In the genomic region with DNA sequence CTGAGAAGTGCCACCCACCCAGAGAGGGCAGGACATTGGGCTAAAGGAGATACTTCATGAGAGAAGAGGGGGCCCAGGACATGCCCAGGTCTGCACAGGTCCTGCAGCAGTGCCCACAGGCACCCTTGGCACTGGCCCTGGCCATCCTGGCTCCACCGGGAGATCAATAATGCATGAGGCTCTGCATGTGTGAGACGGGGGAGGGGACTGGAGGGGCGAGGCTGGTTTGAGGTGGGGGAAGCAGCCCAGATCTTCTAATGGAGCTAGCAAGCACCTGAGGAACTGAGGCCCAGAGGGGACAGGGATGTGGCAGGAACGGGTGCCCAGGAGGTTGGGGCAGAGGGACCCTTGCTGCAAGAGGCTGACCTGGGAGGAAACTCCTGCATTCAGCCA, we compare ENCODE assay signal across 1 cellular context.
TF ChIP-seq lines count a peak whose summit lies in the region.

No MANE protein-coding gene starts in this region.

TF ChIP-seq in K562, 482 proteins besides CTCF, POLR2A, EP300 and RAD21:
- TF ChIP-seq NCOA2 (IDR thresholded peaks at IDR 0.05; ENCODE audit: partially characterized antibody in 2 of 2) (no peak), ZNF384 (IDR thresholded peaks at IDR 0.05; ENCODE audit: low read depth, low read length) (no peak), XRCC3 (IDR thresholded peaks at IDR 0.05) (no peak), ZNF76 (CRISPR knock-in tag; IDR thresholded peaks at IDR 0.05; ENCODE audit: borderline replicate concordance) (no peak), MECOM (CRISPR knock-in tag; IDR thresholded peaks at IDR 0.05) (no peak), POU5F1 (IDR thresholded peaks at IDR 0.05; ENCODE audit: borderline replicate concordance, low read depth, low read length, partially characterized antibody) (no peak), ZNF174 (CRISPR knock-in tag; IDR thresholded peaks at IDR 0.05) (no peak), JUNB (CRISPR knock-in tag; conservative IDR thresholded peaks at IDR 0.05) (no peak), ZZZ3 (IDR thresholded peaks at IDR 0.05) (no peak), ZNF217 (CRISPR knock-in tag; IDR thresholded peaks at IDR 0.05) (no peak), ZNF586 (CRISPR knock-in tag; conservative IDR thresholded peaks at IDR 0.05) (no peak), RBFOX2 (IDR thresholded peaks at IDR 0.05; ENCODE audit: low read depth, low read length) (no peak)
- TF ChIP-seq, protein P1, sequence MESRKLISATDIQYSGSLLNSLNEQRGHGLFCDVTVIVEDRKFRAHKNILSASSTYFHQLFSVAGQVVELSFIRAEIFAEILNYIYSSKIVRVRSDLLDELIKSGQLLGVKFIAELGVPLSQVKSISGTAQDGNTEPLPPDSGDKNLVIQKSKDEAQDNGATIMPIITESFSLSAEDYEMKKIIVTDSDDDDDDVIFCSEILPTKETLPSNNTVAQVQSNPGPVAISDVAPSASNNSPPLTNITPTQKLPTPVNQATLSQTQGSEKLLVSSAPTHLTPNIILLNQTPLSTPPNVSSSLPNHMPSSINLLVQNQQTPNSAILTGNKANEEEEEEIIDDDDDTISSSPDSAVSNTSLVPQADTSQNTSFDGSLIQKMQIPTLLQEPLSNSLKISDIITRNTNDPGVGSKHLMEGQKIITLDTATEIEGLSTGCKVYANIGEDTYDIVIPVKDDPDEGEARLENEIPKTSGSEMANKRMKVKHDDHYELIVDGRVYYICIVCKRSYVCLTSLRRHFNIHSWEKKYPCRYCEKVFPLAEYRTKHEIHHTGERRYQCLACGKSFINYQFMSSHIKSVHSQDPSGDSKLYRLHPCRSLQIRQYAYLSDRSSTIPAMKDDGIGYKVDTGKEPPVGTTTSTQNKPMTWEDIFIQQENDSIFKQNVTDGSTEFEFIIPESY (CRISPR knock-in tag; IDR thresholded peaks at IDR 0.05) = no peak
- TF ChIP-seq, protein P2, sequence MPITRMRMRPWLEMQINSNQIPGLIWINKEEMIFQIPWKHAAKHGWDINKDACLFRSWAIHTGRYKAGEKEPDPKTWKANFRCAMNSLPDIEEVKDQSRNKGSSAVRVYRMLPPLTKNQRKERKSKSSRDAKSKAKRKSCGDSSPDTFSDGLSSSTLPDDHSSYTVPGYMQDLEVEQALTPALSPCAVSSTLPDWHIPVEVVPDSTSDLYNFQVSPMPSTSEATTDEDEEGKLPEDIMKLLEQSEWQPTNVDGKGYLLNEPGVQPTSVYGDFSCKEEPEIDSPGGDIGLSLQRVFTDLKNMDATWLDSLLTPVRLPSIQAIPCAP (CRISPR knock-in tag; IDR thresholded peaks at IDR 0.05; ENCODE audit: borderline replicate concordance) = no peak
- TF ChIP-seq, protein P3, sequence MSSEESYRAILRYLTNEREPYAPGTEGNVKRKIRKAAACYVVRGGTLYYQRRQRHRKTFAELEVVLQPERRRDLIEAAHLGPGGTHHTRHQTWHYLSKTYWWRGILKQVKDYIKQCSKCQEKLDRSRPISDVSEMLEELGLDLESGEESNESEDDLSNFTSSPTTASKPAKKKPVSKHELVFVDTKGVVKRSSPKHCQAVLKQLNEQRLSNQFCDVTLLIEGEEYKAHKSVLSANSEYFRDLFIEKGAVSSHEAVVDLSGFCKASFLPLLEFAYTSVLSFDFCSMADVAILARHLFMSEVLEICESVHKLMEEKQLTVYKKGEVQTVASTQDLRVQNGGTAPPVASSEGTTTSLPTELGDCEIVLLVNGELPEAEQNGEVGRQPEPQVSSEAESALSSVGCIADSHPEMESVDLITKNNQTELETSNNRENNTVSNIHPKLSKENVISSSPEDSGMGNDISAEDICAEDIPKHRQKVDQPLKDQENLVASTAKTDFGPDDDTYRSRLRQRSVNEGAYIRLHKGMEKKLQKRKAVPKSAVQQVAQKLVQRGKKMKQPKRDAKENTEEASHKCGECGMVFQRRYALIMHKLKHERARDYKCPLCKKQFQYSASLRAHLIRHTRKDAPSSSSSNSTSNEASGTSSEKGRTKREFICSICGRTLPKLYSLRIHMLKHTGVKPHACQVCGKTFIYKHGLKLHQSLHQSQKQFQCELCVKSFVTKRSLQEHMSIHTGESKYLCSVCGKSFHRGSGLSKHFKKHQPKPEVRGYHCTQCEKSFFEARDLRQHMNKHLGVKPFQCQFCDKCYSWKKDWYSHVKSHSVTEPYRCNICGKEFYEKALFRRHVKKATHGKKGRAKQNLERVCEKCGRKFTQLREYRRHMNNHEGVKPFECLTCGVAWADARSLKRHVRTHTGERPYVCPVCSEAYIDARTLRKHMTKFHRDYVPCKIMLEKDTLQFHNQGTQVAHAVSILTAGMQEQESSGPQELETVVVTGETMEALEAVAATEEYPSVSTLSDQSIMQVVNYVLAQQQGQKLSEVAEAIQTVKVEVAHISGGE (CRISPR knock-in tag; IDR thresholded peaks at IDR 0.05) = no peak
- TF ChIP-seq, protein P4, sequence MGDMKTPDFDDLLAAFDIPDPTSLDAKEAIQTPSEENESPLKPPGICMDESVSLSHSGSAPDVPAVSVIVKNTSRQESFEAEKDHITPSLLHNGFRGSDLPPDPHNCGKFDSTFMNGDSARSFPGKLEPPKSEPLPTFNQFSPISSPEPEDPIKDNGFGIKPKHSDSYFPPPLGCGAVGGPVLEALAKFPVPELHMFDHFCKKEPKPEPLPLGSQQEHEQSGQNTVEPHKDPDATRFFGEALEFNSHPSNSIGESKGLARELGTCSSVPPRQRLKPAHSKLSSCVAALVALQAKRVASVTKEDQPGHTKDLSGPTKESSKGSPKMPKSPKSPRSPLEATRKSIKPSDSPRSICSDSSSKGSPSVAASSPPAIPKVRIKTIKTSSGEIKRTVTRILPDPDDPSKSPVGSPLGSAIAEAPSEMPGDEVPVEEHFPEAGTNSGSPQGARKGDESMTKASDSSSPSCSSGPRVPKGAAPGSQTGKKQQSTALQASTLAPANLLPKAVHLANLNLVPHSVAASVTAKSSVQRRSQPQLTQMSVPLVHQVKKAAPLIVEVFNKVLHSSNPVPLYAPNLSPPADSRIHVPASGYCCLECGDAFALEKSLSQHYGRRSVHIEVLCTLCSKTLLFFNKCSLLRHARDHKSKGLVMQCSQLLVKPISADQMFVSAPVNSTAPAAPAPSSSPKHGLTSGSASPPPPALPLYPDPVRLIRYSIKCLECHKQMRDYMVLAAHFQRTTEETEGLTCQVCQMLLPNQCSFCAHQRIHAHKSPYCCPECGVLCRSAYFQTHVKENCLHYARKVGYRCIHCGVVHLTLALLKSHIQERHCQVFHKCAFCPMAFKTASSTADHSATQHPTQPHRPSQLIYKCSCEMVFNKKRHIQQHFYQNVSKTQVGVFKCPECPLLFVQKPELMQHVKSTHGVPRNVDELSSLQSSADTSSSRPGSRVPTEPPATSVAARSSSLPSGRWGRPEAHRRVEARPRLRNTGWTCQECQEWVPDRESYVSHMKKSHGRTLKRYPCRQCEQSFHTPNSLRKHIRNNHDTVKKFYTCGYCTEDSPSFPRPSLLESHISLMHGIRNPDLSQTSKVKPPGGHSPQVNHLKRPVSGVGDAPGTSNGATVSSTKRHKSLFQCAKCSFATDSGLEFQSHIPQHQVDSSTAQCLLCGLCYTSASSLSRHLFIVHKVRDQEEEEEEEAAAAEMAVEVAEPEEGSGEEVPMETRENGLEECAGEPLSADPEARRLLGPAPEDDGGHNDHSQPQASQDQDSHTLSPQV (IDR thresholded peaks at IDR 0.05) = no peak
- TF ChIP-seq, protein P5, sequence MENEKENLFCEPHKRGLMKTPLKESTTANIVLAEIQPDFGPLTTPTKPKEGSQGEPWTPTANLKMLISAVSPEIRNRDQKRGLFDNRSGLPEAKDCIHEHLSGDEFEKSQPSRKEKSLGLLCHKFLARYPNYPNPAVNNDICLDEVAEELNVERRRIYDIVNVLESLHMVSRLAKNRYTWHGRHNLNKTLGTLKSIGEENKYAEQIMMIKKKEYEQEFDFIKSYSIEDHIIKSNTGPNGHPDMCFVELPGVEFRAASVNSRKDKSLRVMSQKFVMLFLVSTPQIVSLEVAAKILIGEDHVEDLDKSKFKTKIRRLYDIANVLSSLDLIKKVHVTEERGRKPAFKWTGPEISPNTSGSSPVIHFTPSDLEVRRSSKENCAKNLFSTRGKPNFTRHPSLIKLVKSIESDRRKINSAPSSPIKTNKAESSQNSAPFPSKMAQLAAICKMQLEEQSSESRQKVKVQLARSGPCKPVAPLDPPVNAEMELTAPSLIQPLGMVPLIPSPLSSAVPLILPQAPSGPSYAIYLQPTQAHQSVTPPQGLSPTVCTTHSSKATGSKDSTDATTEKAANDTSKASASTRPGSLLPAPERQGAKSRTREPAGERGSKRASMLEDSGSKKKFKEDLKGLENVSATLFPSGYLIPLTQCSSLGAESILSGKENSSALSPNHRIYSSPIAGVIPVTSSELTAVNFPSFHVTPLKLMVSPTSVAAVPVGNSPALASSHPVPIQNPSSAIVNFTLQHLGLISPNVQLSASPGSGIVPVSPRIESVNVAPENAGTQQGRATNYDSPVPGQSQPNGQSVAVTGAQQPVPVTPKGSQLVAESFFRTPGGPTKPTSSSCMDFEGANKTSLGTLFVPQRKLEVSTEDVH (IDR thresholded peaks at IDR 0.05; ENCODE audit: low read depth, partially characterized antibody) = no peak
- TF ChIP-seq, protein P6, sequence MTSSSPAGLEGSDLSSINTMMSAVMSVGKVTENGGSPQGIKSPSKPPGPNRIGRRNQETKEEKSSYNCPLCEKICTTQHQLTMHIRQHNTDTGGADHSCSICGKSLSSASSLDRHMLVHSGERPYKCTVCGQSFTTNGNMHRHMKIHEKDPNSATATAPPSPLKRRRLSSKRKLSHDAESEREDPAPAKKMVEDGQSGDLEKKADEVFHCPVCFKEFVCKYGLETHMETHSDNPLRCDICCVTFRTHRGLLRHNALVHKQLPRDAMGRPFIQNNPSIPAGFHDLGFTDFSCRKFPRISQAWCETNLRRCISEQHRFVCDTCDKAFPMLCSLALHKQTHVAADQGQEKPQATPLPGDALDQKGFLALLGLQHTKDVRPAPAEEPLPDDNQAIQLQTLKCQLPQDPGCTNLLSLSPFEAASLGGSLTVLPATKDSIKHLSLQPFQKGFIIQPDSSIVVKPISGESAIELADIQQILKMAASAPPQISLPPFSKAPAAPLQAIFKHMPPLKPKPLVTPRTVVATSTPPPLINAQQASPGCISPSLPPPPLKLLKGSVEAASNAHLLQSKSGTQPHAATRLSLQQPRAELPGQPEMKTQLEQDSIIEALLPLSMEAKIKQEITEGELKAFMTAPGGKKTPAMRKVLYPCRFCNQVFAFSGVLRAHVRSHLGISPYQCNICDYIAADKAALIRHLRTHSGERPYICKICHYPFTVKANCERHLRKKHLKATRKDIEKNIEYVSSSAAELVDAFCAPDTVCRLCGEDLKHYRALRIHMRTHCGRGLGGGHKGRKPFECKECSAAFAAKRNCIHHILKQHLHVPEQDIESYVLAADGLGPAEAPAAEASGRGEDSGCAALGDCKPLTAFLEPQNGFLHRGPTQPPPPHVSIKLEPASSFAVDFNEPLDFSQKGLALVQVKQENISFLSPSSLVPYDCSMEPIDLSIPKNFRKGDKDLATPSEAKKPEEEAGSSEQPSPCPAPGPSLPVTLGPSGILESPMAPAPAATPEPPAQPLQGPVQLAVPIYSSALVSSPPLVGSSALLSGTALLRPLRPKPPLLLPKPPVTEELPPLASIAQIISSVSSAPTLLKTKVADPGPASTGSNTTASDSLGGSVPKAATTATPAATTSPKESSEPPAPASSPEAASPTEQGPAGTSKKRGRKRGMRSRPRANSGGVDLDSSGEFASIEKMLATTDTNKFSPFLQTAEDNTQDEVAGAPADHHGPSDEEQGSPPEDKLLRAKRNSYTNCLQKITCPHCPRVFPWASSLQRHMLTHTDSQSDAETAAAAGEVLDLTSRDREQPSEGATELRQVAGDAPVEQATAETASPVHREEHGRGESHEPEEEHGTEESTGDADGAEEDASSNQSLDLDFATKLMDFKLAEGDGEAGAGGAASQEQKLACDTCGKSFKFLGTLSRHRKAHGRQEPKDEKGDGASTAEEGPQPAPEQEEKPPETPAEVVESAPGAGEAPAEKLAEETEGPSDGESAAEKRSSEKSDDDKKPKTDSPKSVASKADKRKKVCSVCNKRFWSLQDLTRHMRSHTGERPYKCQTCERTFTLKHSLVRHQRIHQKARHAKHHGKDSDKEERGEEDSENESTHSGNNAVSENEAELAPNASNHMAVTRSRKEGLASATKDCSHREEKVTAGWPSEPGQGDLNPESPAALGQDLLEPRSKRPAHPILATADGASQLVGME (CRISPR knock-in tag; IDR thresholded peaks at IDR 0.05) = no peak
